Comparison of ENCODE assay signal across 8 cellular contexts in the genomic region with DNA sequence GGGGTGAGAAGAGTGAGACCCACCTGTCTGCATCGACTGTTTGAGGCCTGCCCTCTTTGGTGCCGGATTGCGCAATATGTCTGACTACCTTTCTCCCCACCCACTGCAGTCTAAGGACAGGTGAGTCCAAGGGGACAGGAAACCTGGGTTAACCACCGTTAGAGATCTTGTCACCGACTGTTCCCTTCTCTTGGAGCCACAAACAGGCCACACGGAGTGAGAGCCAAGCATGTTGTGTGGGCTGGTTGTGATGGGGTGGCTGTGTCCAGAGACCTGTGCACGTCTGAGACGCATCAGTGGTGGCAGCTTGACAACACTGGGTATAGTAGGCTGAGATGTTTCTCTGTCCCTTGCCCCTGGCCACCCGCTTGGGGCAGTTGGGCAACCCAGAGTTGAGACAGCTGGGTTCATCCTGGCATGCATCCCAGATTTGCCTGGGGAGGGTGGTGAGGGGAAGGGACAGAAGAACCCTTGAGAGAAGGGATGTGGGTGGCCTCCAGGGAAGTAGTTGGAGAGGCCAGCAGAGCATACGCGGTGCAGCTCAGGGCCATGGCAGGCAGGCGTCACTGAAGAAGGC. TPM values are rescaled to one million over a fixed set of nuclear protein-coding genes. Genes with fewer than 3 reads are reported as not detected.
A peak's percentile ranks its signal among the peaks of the same experiment; 100 is the strongest.
DNase-seq lines count a peak whose midpoint lies in the region; ATAC-seq, FAIRE-seq and TF ChIP-seq lines count a peak whose summit lies in the region.

No MANE protein-coding gene starts in this region.

- peak overlapping the region in 5 of 10 donors; percentile 6 to 51 (median 23) for H3K27ac ChIP-seq in heart right ventricle
- peak overlapping the region; percentile 19 to 45 for H3K27ac ChIP-seq in small intestine (ENCODE audit: low read depth in 1 of 2, low read length in 1 of 2)

- H3K27me3 ChIP-seq in heart right ventricle (no peaks in the 10 kb centered on the region), small intestine (ENCODE audit: control insufficient read depth in 2 of 2, insufficient read depth in 2 of 2, low read length in 2 of 2) (no peaks in the 10 kb centered on the region)

- H3K36me3 ChIP-seq in heart right ventricle (peaks cover 0 to 20% (median 3%) of the 10 kb centered on the region in 9 donors), small intestine (ENCODE audit: control insufficient read depth in 2 of 2, insufficient read depth in 2 of 2, low read length in 2 of 2) (no peaks in the 10 kb centered on the region)

- H3K4me1 ChIP-seq in heart right ventricle (peaks cover 25 to 96% (median 75%) of the 10 kb centered on the region in 9 donors), small intestine (ENCODE audit: control insufficient read depth in 2 of 2, insufficient read depth in 1 of 2, low read depth in 1 of 2, low read length in 1 of 2) (peaks cover 7 to 11% of the 10 kb centered on the region in 2 donors)

- intact Hi-C loops in heart right ventricle (cut with DNase I): no loop called here

- no peak for TF ChIP-seq CTCF in heart right ventricle (IDR thresholded peaks at IDR 0.05)

- DNase-seq in GF-D8 (lab: John Stamatoyannopoulos, UW) (peak; percentile 23), SHP77 treated with DMSO at 0.1 percent for 48 hours (lab: John Stamatoyannopoulos, UW) (peak; percentile 98), heart right ventricle (peak; percentile 56 to 64), small intestine (peak; percentile 77), AG20443 (ENCODE audit: low spot score) (no peak), NCI-H187 treated with DMSO at 0.1 percent for 48 hours (lab: John Stamatoyannopoulos, UW) (no peak)
- DNase-seq in activated CD4-positive, CD25-positive, alpha-beta regulatory T cell (lab: John Stamatoyannopoulos, UW): no peak

- 60 to 64% methylated on average over 12 of the region's 12 CpGs for WGBS in heart right ventricle, 2 donors
- 52 to 60% (median 55%) methylated on average over 12 of the region's 12 CpGs for WGBS in small intestine, 3 donors

- no peak for FAIRE-seq in small intestine (lab: Jason Lieb, UNC)

- ATAC-seq in heart right ventricle (peak; percentile 35 to 73 (median 56)), GM21390 (IDR thresholded peaks at IDR 0.05; ENCODE audit: unreplicated experiment) (no peak)

- H3K9me3 ChIP-seq in heart right ventricle: no peaks in the 10 kb centered on the region
- H3K9me3 ChIP-seq in small intestine (ENCODE audit: control insufficient read depth, low read depth): no peaks in the 10 kb centered on the region

- H3K4me3 ChIP-seq in heart right ventricle: no peak overlapping the region
- H3K4me3 ChIP-seq in small intestine (ENCODE audit: low read depth in 1 of 2, low read length in 2 of 2): no peak overlapping the region

RNA-seq across cellular contexts. Expression of gene MPRIP, which starts 21.4 kb away (rescaled TPM):
- total RNA-seq in heart right ventricle: 100 to 1,000 TPM; 252 to 409 (median 329) TPM
- polyA plus RNA-seq in heart right ventricle (100 to 1,000 TPM; 225 to 329 TPM), small intestine (100 to 1,000 TPM in 2 of 3 donors, 10 to 100 TPM in 1; 98.9 to 233 (median 219) TPM)

Comparison
In these comparisons a context has a peak if more than half of its experiments do, and no peak if none do; other contexts are left out.
1. DNase-seq: peak in GF-D8 (single experiment), SHP77 treated with DMSO at 0.1 percent for 48 hours (single experiment), heart right ventricle (2 of 2) and small intestine (single experiment); none in activated CD4-positive, CD25-positive, alpha-beta regulatory T cell (0 of 4), AG20443 (single experiment) and NCI-H187 treated with DMSO at 0.1 percent for 48 hours (single experiment).